Comparison of ENCODE assay signal across 1 cellular context in the genomic region with DNA sequence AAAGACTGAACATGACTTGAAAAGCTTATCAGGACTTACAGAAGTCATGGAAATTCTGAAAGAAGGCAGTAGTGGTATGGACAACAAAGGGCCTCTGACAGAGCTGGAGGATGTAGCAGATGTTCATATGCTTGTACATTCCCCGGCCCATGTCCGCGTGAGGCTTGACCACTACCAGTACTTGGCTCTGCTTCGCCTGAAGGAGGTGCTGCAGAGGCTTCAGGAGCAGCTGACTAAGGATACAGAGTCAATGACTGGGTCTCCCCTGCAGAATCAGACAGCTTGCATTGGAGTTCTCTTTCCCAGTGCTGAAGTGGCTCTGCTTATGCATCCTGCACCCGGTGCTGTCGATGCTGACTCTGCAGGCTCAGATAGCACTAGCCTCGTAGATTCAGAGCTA.
TF ChIP-seq lines count a peak whose summit lies in the region.

No MANE protein-coding gene starts in this region.

TF ChIP-seq in HepG2, 621 proteins besides CTCF, POLR2A, EP300 and RAD21:
- TF ChIP-seq, protein P1, sequence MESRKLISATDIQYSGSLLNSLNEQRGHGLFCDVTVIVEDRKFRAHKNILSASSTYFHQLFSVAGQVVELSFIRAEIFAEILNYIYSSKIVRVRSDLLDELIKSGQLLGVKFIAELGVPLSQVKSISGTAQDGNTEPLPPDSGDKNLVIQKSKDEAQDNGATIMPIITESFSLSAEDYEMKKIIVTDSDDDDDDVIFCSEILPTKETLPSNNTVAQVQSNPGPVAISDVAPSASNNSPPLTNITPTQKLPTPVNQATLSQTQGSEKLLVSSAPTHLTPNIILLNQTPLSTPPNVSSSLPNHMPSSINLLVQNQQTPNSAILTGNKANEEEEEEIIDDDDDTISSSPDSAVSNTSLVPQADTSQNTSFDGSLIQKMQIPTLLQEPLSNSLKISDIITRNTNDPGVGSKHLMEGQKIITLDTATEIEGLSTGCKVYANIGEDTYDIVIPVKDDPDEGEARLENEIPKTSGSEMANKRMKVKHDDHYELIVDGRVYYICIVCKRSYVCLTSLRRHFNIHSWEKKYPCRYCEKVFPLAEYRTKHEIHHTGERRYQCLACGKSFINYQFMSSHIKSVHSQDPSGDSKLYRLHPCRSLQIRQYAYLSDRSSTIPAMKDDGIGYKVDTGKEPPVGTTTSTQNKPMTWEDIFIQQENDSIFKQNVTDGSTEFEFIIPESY (CRISPR knock-in tag; IDR thresholded peaks at IDR 0.05), result peak; percentile 83
- TF ChIP-seq, protein P2, sequence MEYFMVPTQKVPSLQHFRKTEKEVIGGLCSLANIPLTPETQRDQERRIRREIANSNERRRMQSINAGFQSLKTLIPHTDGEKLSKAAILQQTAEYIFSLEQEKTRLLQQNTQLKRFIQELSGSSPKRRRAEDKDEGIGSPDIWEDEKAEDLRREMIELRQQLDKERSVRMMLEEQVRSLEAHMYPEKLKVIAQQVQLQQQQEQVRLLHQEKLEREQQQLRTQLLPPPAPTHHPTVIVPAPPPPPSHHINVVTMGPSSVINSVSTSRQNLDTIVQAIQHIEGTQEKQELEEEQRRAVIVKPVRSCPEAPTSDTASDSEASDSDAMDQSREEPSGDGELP (IDR thresholded peaks at IDR 0.05; ENCODE audit: borderline replicate concordance, low read depth), result no peak
- TF ChIP-seq XRCC5 (optimal IDR thresholded peaks at IDR 0.05; ENCODE audit: low read length), result no peak
